In genomic region chr5:40386293-40386692, GRCh38 we compare ENCODE assay signal across 8 cellular contexts.
DNase-seq lines count a peak whose midpoint lies in the region; ATAC-seq and TF ChIP-seq lines count a peak whose summit lies in the region.

No MANE protein-coding gene starts in this region.

- H3K36me3 ChIP-seq in BLaER1 (no peaks in the 10 kb centered on the region), endodermal cell (ENCODE audit: control insufficient read depth, insufficient read depth, low read length) (no peaks in the 10 kb centered on the region)

- no peak overlapping the region for H3K27ac ChIP-seq in BLaER1
- no peak overlapping the region for H3K27ac ChIP-seq in endodermal cell (ENCODE audit: low read depth, low read length)

- TF ChIP-seq CTCF in endodermal cell (conservative IDR thresholded peaks at IDR 0.05) (no peak), omental fat pad (IDR thresholded peaks at IDR 0.05) (no peak)

- intact Hi-C loops in activated CD4-positive, alpha-beta memory T cell treated with anti-CD3 and anti-CD28 coated beads for 36 hours (cut with micrococcal nuclease), result loop anchor here (10.0 kb wide), 2 partner anchors 449 to 671 kb away; partner anchors contain the start of gene RPL37

- peak overlapping the region; percentile 62 for H3K27ac Mint-ChIP-seq in activated CD4-positive, alpha-beta memory T cell treated with anti-CD3 and anti-CD28 coated beads for 36 hours
- H3K27ac Mint-ChIP-seq in endodermal cell, result no peak overlapping the region

- H3K9me3 Mint-ChIP-seq in activated CD4-positive, alpha-beta memory T cell treated with anti-CD3 and anti-CD28 coated beads for 36 hours, result no peaks in the 10 kb centered on the region
- H3K9me3 Mint-ChIP-seq in endodermal cell, result no peaks in the 10 kb centered on the region

- 77% methylated on average over 3 of the region's 3 CpGs; no CpG with 5 or more reads in 1 of the 2 experiments for WGBS in endodermal cell (ENCODE audit: insufficient coverage in 1 of 2, insufficient read length in 1 of 2), 2 experiments

- H4K20me1 ChIP-seq in BLaER1, result no peaks in the 10 kb centered on the region

- peak; percentile 56 for DNase-seq in activated CD4-positive, alpha-beta memory T cell treated with anti-CD3 and anti-CD28 coated beads for 36 hours
- DNase-seq in NCI-H1105 (lab: John Stamatoyannopoulos, UW) (no peak), endodermal cell (no peak), NCI-H2227 (lab: John Stamatoyannopoulos, UW; ENCODE audit: unreplicated experiment) (no peak), omental fat pad (ENCODE audit: low spot score) (no peak)

- CTCF ChIA-PET in activated CD4-positive, alpha-beta memory T cell treated with anti-CD3 and anti-CD28 coated beads for 36 hours (lab: Charles Lee), result interaction anchor here (0.9 to 2.1 kb wide), 3 partner anchors 43 to 289 kb away, joined by 3 to 7 read pairs (median 3); no protein-coding TSS in a partner anchor

- no peaks in the 10 kb centered on the region for H3K27me3 Mint-ChIP-seq in activated CD4-positive, alpha-beta memory T cell treated with anti-CD3 and anti-CD28 coated beads for 36 hours
- no peaks in the 10 kb centered on the region for H3K27me3 Mint-ChIP-seq in endodermal cell (ENCODE audit: insufficient read depth)

- H3K27me3 ChIP-seq in BLaER1 (no peaks in the 10 kb centered on the region), endodermal cell (ENCODE audit: control insufficient read depth, insufficient read depth, low read length, poor library complexity, severe bottlenecking) (no peaks in the 10 kb centered on the region)

- peaks cover 90% of the 10 kb centered on the region for H3K4me1 Mint-ChIP-seq in activated CD4-positive, alpha-beta memory T cell treated with anti-CD3 and anti-CD28 coated beads for 36 hours (ENCODE audit: low read depth)
- H3K4me1 Mint-ChIP-seq in endodermal cell, result peaks cover 3% of the 10 kb centered on the region

- ATAC-seq in GM19395 (IDR thresholded peaks at IDR 0.05; ENCODE audit: unreplicated experiment), result peak; percentile 88
- ATAC-seq in HG03342 (IDR thresholded peaks at IDR 0.05; ENCODE audit: unreplicated experiment), result peak; percentile 86
- ATAC-seq in omental fat pad (ENCODE audit: low FRiP score), result no peak

- H3K4me2 ChIP-seq in BLaER1, result peak overlapping the region; percentile 65

- POLR2A ChIA-PET in activated CD4-positive, alpha-beta memory T cell treated with anti-CD3 and anti-CD28 coated beads for 36 hours (lab: Charles Lee), result interaction anchor here (0.6 to 3.7 kb wide), 5 partner anchors 20 to 163 kb away, joined by 3 to 39 read pairs (median 3); no protein-coding TSS in a partner anchor

- H3K4me1 ChIP-seq in BLaER1 (peaks cover 48% of the 10 kb centered on the region), endodermal cell (ENCODE audit: control insufficient read depth, insufficient read depth, low read length) (no peaks in the 10 kb centered on the region)

- no peak overlapping the region for H3K9ac ChIP-seq in BLaER1
- H3K9ac ChIP-seq in endodermal cell (ENCODE audit: extremely low read depth, low read length, poor library complexity, severe bottlenecking), result no peak overlapping the region

- no peak overlapping the region for H3K4me3 Mint-ChIP-seq in activated CD4-positive, alpha-beta memory T cell treated with anti-CD3 and anti-CD28 coated beads for 36 hours
- H3K4me3 Mint-ChIP-seq in endodermal cell, result no peak overlapping the region

- H3K4me3 ChIP-seq in BLaER1 (no peak overlapping the region), endodermal cell (ENCODE audit: low read length) (no peak overlapping the region)

- peaks cover 1% of the 10 kb centered on the region for H3K36me3 Mint-ChIP-seq in activated CD4-positive, alpha-beta memory T cell treated with anti-CD3 and anti-CD28 coated beads for 36 hours
- H3K36me3 Mint-ChIP-seq in endodermal cell (ENCODE audit: low read depth), result no peaks in the 10 kb centered on the region

- no peaks in the 10 kb centered on the region for H3K9me3 ChIP-seq in BLaER1
- no peaks in the 10 kb centered on the region for H3K9me3 ChIP-seq in endodermal cell (ENCODE audit: control insufficient read depth, low read length)
